In the genomic region with DNA sequence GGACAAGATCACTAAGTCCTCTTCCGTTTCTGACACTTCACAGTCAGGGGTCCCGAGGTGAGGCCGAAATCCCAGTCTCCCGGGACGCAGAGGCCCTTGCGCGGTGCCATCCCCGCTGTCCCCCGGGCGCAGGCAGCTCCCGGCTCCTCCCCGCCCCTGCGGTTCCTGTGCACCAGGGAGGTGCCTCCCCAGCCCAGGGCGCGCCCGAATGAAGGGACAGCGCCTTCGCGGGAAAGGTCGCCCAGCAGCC, we compare ENCODE assay signal across 8 cellular contexts. TPM values are rescaled to one million over a fixed set of nuclear protein-coding genes. Genes with fewer than 3 reads are reported as not detected.
DNase-seq lines count a peak whose midpoint lies in the region; ATAC-seq and TF ChIP-seq lines count a peak whose summit lies in the region.

No MANE protein-coding gene starts in this region.

- H3K27me3 ChIP-seq in body of pancreas, result no peaks in the 10 kb centered on the region

- peaks cover 0 to 8% of the 10 kb centered on the region in 2 donors for H3K36me3 ChIP-seq in body of pancreas (replicated peaks in 1 of 2; ENCODE audit: insufficient read depth in 1 of 2, low read depth in 2 of 2)

- TF ChIP-seq CTCF in body of pancreas (IDR thresholded peaks at IDR 0.05), result no peak

- peaks cover 35% of the 10 kb centered on the region for H3K4me1 ChIP-seq in body of pancreas

- H3K4me3 ChIP-seq in body of pancreas, result peak overlapping the region; percentile 75 to 98

- DNase-seq in ELR (ENCODE audit: low read depth) (peak; percentile 64), LoVo (ENCODE audit: low spot score) (peak; percentile 43), body of pancreas (peak; percentile 55 to 65 (median 62)), left colon (peak in 1 of 2 donors; percentile 66), NCI-H187 treated with DMSO at 0.1 percent for 48 hours (lab: John Stamatoyannopoulos, UW) (no peak), DMS114 treated with DMSO at 0.1 percent for 48 hours (lab: John Stamatoyannopoulos, UW; ENCODE audit: unreplicated experiment) (no peak)

- H3K27ac ChIP-seq in body of pancreas (peak overlapping the region; percentile 75 to 89 (median 88)), temporal lobe (ENCODE audit: low read depth, low read length) (peak overlapping the region; percentile 40)

- intact Hi-C loops in body of pancreas (cut with DNase I) (no loop called here), left colon (cut with DNase I, micrococcal nuclease) (loop anchor here in 1 of 2 donors (10.0 kb wide), 1 partner anchor 461 kb away; no protein-coding TSS in a partner anchor)

- no peak for TF ChIP-seq POLR2A in body of pancreas (IDR thresholded peaks at IDR 0.05)

- ATAC-seq in GM21576 (IDR thresholded peaks at IDR 0.05; ENCODE audit: unreplicated experiment), result peak; percentile 46
- no peak for ATAC-seq in body of pancreas
- ATAC-seq in left colon, result peak; percentile 77

- WGBS in body of pancreas, 2 donors, result 0 to 2% methylated on average over 9 to 20 of the region's 20 CpGs

- no peaks in the 10 kb centered on the region for H3K9me3 ChIP-seq in body of pancreas

RNA-seq across cellular contexts. Expression of a gene that starts 0.4 kb away (rescaled TPM):
- total RNA-seq in body of pancreas (10 to 100 TPM; 17.1 to 18.1 TPM), left colon (10 to 100 TPM; 19.8 to 23.4 TPM), temporal lobe (53.6 TPM)

Comparison
In these comparisons a context has a peak if more than half of its experiments do, and no peak if none do; other contexts are left out.
1. DNase-seq: peak in ELR (single experiment), LoVo (single experiment) and body of pancreas (4 of 4); none in NCI-H187 treated with DMSO at 0.1 percent for 48 hours (single experiment) and DMS114 treated with DMSO at 0.1 percent for 48 hours (single experiment).